Comparison of ENCODE assay signal across 1 cellular context in the genomic region with DNA sequence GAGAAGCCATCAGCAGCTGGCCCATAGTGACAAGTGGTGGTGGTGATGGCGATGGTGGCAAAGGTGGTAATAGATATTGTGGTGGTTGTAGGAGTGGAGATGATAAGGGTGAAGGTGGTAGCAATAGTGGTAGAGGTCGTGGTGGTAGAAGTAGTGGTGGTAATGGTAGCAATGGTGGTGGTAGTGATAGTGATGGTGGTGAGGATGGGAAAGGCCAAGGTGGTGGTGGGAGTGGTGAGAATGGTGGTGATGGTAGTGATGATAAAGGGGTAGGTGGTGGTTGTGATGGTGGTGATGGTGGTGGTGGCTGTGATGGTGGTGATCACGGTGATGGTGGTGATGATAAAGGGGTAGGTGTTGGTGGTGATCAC.
TF ChIP-seq lines count a peak whose summit lies in the region.

No MANE protein-coding gene starts in this region.

TF ChIP-seq in HEK293, 187 proteins besides CTCF, POLR2A, EP300 and RAD21 (continued from another document):
- TF ChIP-seq, protein P1, sequence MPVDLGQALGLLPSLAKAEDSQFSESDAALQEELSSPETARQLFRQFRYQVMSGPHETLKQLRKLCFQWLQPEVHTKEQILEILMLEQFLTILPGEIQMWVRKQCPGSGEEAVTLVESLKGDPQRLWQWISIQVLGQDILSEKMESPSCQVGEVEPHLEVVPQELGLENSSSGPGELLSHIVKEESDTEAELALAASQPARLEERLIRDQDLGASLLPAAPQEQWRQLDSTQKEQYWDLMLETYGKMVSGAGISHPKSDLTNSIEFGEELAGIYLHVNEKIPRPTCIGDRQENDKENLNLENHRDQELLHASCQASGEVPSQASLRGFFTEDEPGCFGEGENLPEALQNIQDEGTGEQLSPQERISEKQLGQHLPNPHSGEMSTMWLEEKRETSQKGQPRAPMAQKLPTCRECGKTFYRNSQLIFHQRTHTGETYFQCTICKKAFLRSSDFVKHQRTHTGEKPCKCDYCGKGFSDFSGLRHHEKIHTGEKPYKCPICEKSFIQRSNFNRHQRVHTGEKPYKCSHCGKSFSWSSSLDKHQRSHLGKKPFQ (tag by site-specific recombination; IDR thresholded peaks at IDR 0.05): no peak
- TF ChIP-seq KLF7 (tag by site-specific recombination; IDR thresholded peaks at IDR 0.05; ENCODE audit: borderline replicate concordance) (no peak), ZNF366 (tag by site-specific recombination; conservative IDR thresholded peaks at IDR 0.05) (no peak), ZNF571 (tag by site-specific recombination; IDR thresholded peaks at IDR 0.05) (no peak), KLF10 (tag by site-specific recombination; IDR thresholded peaks at IDR 0.05) (no peak), ZNF354C (tag by site-specific recombination; IDR thresholded peaks at IDR 0.05; ENCODE audit: borderline replicate concordance, low read depth) (no peak), ZEB2 (tag by site-specific recombination; IDR thresholded peaks at IDR 0.05) (no peak), ZNF311 (tag by site-specific recombination; IDR thresholded peaks at IDR 0.05; ENCODE audit: borderline replicate concordance) (0 out of 2 replicates have a peak, but pooled peaks have one; percentile 54), ZNF391 (tag by site-specific recombination; IDR thresholded peaks at IDR 0.05; ENCODE audit: borderline replicate concordance, low read depth) (no peak), ZSCAN23 (tag by site-specific recombination; IDR thresholded peaks at IDR 0.05) (no peak), ZNF266 (tag by site-specific recombination; IDR thresholded peaks at IDR 0.05; ENCODE audit: low read depth) (no peak), ZNF239 (tag by site-specific recombination; IDR thresholded peaks at IDR 0.05) (no peak), ZNF2 (tag by site-specific recombination; IDR thresholded peaks at IDR 0.05) (no peak), ZNF561 (tag by site-specific recombination; IDR thresholded peaks at IDR 0.05; ENCODE audit: borderline replicate concordance) (no peak), ZNF843 (tag by site-specific recombination; IDR thresholded peaks at IDR 0.05) (no peak), ZNF521 (tag by site-specific recombination; IDR thresholded peaks at IDR 0.05) (0 out of 2 replicates have a peak, but pooled peaks have one; percentile 69), ZNF23 (tag by site-specific recombination; IDR thresholded peaks at IDR 0.05; ENCODE audit: borderline replicate concordance) (no peak), ZNF248 (tag by site-specific recombination; IDR thresholded peaks at IDR 0.05) (peak; percentile 86; the same call in 1 of the 2 replicates), ZNF677 (tag by site-specific recombination; IDR thresholded peaks at IDR 0.05) (no peak), ZNF600 (tag by site-specific recombination; IDR thresholded peaks at IDR 0.05) (no peak), ZNF776 (tag by site-specific recombination; IDR thresholded peaks at IDR 0.05; ENCODE audit: borderline replicate concordance) (peak; percentile 69; the same call in 1 of the 2 replicates), ZFHX2 (tag by site-specific recombination; conservative IDR thresholded peaks at IDR 0.05) (no peak)
- TF ChIP-seq, protein P2, sequence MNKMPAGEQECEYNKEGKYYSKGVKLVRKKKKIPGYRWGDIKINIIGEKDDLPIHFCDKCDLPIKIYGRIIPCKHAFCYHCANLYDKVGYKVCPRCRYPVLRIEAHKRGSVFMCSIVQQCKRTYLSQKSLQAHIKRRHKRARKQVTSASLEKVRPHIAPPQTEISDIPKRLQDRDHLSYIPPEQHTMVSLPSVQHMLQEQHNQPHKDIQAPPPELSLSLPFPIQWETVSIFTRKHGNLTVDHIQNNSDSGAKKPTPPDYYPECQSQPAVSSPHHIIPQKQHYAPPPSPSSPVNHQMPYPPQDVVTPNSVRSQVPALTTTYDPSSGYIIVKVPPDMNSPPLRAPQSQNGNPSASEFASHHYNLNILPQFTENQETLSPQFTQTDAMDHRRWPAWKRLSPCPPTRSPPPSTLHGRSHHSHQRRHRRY (tag by site-specific recombination; IDR thresholded peaks at IDR 0.05): no peak
- TF ChIP-seq, protein P3, sequence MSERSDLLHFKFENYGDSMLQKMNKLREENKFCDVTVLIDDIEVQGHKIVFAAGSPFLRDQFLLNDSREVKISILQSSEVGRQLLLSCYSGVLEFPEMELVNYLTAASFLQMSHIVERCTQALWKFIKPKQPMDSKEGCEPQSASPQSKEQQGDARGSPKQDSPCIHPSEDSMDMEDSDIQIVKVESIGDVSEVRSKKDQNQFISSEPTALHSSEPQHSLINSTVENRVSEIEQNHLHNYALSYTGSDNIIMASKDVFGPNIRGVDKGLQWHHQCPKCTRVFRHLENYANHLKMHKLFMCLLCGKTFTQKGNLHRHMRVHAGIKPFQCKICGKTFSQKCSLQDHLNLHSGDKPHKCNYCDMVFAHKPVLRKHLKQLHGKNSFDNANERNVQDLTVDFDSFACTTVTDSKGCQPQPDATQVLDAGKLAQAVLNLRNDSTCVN (tag by site-specific recombination; optimal IDR thresholded peaks at IDR 0.05): no peak
- TF ChIP-seq, protein P4, sequence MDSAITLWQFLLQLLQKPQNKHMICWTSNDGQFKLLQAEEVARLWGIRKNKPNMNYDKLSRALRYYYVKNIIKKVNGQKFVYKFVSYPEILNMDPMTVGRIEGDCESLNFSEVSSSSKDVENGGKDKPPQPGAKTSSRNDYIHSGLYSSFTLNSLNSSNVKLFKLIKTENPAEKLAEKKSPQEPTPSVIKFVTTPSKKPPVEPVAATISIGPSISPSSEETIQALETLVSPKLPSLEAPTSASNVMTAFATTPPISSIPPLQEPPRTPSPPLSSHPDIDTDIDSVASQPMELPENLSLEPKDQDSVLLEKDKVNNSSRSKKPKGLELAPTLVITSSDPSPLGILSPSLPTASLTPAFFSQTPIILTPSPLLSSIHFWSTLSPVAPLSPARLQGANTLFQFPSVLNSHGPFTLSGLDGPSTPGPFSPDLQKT (IDR thresholded peaks at IDR 0.05; ENCODE audit: borderline replicate concordance, low read depth, low read length): no peak
- TF ChIP-seq, protein P5, sequence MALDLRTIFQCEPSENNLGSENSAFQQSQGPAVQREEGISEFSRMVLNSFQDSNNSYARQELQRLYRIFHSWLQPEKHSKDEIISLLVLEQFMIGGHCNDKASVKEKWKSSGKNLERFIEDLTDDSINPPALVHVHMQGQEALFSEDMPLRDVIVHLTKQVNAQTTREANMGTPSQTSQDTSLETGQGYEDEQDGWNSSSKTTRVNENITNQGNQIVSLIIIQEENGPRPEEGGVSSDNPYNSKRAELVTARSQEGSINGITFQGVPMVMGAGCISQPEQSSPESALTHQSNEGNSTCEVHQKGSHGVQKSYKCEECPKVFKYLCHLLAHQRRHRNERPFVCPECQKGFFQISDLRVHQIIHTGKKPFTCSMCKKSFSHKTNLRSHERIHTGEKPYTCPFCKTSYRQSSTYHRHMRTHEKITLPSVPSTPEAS (tag by site-specific recombination; IDR thresholded peaks at IDR 0.05): no peak
- TF ChIP-seq, protein P6, sequence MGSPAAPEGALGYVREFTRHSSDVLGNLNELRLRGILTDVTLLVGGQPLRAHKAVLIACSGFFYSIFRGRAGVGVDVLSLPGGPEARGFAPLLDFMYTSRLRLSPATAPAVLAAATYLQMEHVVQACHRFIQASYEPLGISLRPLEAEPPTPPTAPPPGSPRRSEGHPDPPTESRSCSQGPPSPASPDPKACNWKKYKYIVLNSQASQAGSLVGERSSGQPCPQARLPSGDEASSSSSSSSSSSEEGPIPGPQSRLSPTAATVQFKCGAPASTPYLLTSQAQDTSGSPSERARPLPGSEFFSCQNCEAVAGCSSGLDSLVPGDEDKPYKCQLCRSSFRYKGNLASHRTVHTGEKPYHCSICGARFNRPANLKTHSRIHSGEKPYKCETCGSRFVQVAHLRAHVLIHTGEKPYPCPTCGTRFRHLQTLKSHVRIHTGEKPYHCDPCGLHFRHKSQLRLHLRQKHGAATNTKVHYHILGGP (tag by site-specific recombination; IDR thresholded peaks at IDR 0.05): peak; percentile 30; the same call in 1 of the 2 replicates
- TF ChIP-seq, protein P7, sequence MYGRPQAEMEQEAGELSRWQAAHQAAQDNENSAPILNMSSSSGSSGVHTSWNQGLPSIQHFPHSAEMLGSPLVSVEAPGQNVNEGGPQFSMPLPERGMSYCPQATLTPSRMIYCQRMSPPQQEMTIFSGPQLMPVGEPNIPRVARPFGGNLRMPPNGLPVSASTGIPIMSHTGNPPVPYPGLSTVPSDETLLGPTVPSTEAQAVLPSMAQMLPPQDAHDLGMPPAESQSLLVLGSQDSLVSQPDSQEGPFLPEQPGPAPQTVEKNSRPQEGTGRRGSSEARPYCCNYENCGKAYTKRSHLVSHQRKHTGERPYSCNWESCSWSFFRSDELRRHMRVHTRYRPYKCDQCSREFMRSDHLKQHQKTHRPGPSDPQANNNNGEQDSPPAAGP (tag by site-specific recombination; IDR thresholded peaks at IDR 0.05): no peak
